21 cellular contexts compared by ENCODE assay signal in genomic region chr1:147514233-147514632, GRCh38. TPM values are rescaled to one million over a fixed set of nuclear protein-coding genes. Genes with fewer than 3 reads are reported as not detected.
DNase-seq lines count a peak whose midpoint lies in the region; ATAC-seq and TF ChIP-seq lines count a peak whose summit lies in the region.
"Had no signal": no experiment of that assay in that cellular context is flagged by ENCODE, and none has a peak within 500 bp of the region (broad histone marks: within the 10 kb centered on the region; RNA-seq: fewer than 3 reads in every experiment).

No MANE protein-coding gene starts in this region.

- no peak overlapping the region for H2BK120ac ChIP-seq in mesenchymal stem cell (ENCODE audit: low read depth, low read length)

- no peak for ATAC-seq in GM19467 (IDR thresholded peaks at IDR 0.05; ENCODE audit: unreplicated experiment)
- no peak for ATAC-seq in HG02852 (IDR thresholded peaks at IDR 0.05; ENCODE audit: unreplicated experiment)
- ATAC-seq: A549, GM23338 had no signal

- no peak overlapping the region for H3K4ac ChIP-seq in mesenchymal stem cell (ENCODE audit: low read depth in 1 of 2, low read length in 2 of 2)

- H4K91ac ChIP-seq in mesenchymal stem cell (ENCODE audit: low read length): peak overlapping the region; percentile 23

- peaks cover 5% of the 10 kb centered on the region for H3K4me1 ChIP-seq in mesenchymal stem cell (ENCODE audit: control insufficient read depth, insufficient read depth, low read depth, low read length)
- peaks cover 28% of the 10 kb centered on the region for H3K4me1 ChIP-seq in vagina

- no peak overlapping the region for H2BK15ac ChIP-seq in mesenchymal stem cell (ENCODE audit: low read depth, poor library complexity, severe bottlenecking)

- H3K9me3 ChIP-seq in mesenchymal stem cell (ENCODE audit: control insufficient read depth, low read length) (no peaks in the 10 kb centered on the region), vagina (no peaks in the 10 kb centered on the region)

- H3K9ac ChIP-seq in mesenchymal stem cell (ENCODE audit: low read length): no peak overlapping the region
- H3K9ac ChIP-seq: BLaER1 treated with 17β-estradiol and CSF1 and Interleukin-3, amounts not matched to agents 10 nM and 100 nM had no signal

- no peak overlapping the region for H2BK5ac ChIP-seq in mesenchymal stem cell (ENCODE audit: low read depth, low read length, poor library complexity, severe bottlenecking)

- no peak overlapping the region for H2BK12ac ChIP-seq in mesenchymal stem cell (ENCODE audit: low read length in 2 of 2)

- no peak overlapping the region for H3K18ac ChIP-seq in mesenchymal stem cell (ENCODE audit: low read depth in 1 of 2, low read length in 2 of 2)

- no peak overlapping the region for H2AFZ ChIP-seq in mesenchymal stem cell (ENCODE audit: low read depth, low read length)
- H2AFZ ChIP-seq: GM23338 had no signal

- H3K36me3 ChIP-seq in mesenchymal stem cell (ENCODE audit: control insufficient read depth in 1 of 2, insufficient read depth in 2 of 2, low read depth in 1 of 2, low read length in 2 of 2) (no peaks in the 10 kb centered on the region), vagina (no peaks in the 10 kb centered on the region)
- H3K36me3 ChIP-seq: BE2C; BLaER1 treated with 17β-estradiol and CSF1 and Interleukin-3, amounts not matched to agents 10 nM and 100 nM had no signal

- no peak overlapping the region for H3K23ac ChIP-seq in mesenchymal stem cell (ENCODE audit: low read length in 2 of 2)

- H3K27me3 ChIP-seq in mesenchymal stem cell (ENCODE audit: control insufficient read depth in 1 of 2, insufficient read depth in 1 of 2, low read length in 2 of 2) (peaks cover 0 to 7% of the 10 kb centered on the region in 2 experiments), vagina (no peaks in the 10 kb centered on the region)
- H3K27me3 ChIP-seq: BE2C; BLaER1 treated with 17β-estradiol and CSF1 and Interleukin-3, amounts not matched to agents 10 nM and 100 nM had no signal

- intact Hi-C loops in vagina (cut with DNase I): no loop called here

- no peaks in the 10 kb centered on the region for H3K79me1 ChIP-seq in mesenchymal stem cell (replicated peaks; ENCODE audit: low read length, poor library complexity, severe bottlenecking)

- no peak overlapping the region for H3K4me3 ChIP-seq in mesenchymal stem cell (ENCODE audit: insufficient read depth in 1 of 2, low read depth in 1 of 2, low read length in 2 of 2)
- H3K4me3 ChIP-seq in vagina: no peak overlapping the region
- H3K4me3 ChIP-seq: A549; BLaER1 treated with 17β-estradiol and CSF1 and Interleukin-3, amounts not matched to agents 10 nM and 100 nM; GM23338 had no signal

- H4K8ac ChIP-seq in mesenchymal stem cell (ENCODE audit: low read length): no peak overlapping the region

- H2AK5ac ChIP-seq in mesenchymal stem cell (ENCODE audit: low read length, severe bottlenecking): no peak overlapping the region

- no peak overlapping the region for H3K14ac ChIP-seq in mesenchymal stem cell (ENCODE audit: low read length in 2 of 2)

- no peak for TF ChIP-seq POLR2A in vagina (IDR thresholded peaks at IDR 0.05)

- peak; percentile 39 for DNase-seq in NCI-H69 (lab: John Stamatoyannopoulos, UW)
- no peak for DNase-seq in mesenchymal stem cell
- no peak for DNase-seq in vagina (ENCODE audit: extremely low spot score in 2 of 2)
- no peak for DNase-seq in T-helper 2 cell
- DNase-seq: 8988T; ACHN; AML-193; BE2C; CD4-positive, alpha-beta T cell; CD8-positive, alpha-beta memory T cell; DMS 273 treated with DMSO at 0.1 percent for 48 hours; DMS79; EL; GF-D8; HCEC 1CT had no signal

- WGBS in mesenchymal stem cell: 71% methylated on average over 2 of the region's 2 CpGs

- TF ChIP-seq CTCF in VCaP (conservative IDR thresholded peaks at IDR 0.05) (no peak), vagina (IDR thresholded peaks at IDR 0.05) (no peak)

- H3K27ac ChIP-seq in VCaP (peak overlapping the region; percentile 91), mesenchymal stem cell (ENCODE audit: low read length, poor library complexity, severe bottlenecking) (no peak overlapping the region), vagina (peak overlapping the region; percentile 47)
- H3K27ac ChIP-seq: A549; BLaER1 treated with 17β-estradiol and CSF1 and Interleukin-3, amounts not matched to agents 10 nM and 100 nM had no signal

- H3K4me2 ChIP-seq in mesenchymal stem cell (ENCODE audit: low read length, poor library complexity, severe bottlenecking): no peak overlapping the region
- H3K4me2 ChIP-seq: A549; BLaER1 treated with 17β-estradiol and CSF1 and Interleukin-3, amounts not matched to agents 10 nM and 100 nM; GM23338 had no signal

RNA-seq across cellular contexts. Expression of gene BCL9, which starts 27.1 kb away (rescaled TPM):
- polyA plus RNA-seq in mesenchymal stem cell (2013, experiment 1 of 2): 13.1 TPM
- polyA plus RNA-seq in mesenchymal stem cell (2013, experiment 2 of 2): 13.1 TPM
- 16.5 TPM for total RNA-seq in vagina
